ENCODE assay signal across 13 cellular contexts in the genomic region with DNA sequence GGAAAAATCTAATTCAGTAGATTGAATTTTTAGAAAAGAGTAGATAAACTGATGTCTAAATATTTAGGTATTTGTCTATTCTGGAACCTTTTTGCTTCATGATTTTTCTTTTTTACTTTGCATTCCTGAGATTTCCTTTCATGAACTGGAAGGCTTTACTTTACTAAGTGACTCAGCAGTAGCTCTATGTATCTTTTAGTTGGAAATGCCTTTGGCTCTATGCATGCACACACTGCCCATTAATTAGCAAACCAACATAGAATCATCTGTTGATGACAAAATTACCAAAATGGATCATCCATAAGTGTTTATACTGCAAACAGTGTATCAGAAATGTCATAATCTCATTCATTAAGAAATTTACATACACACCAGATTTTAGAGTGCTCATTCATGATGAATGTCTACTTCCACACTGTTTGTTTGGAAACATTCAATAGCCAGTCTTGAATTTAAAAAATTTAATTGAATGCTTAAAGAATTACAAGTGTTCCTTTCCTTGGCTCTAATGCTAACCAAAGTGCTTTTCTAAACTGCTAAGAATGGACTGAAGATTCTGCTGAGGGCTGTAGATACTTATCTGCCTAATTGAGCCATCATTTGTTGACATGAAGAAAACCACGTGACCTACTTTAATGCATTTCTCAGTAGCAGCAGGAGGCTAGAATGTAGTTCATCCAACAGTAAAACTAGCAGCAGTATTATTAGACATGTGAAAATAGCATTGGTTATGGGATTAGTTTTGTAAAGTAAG.
DNase-seq lines count a peak whose midpoint lies in the region; ATAC-seq, FAIRE-seq and TF ChIP-seq lines count a peak whose summit lies in the region.
"Had no signal": no experiment of that assay in that cellular context is flagged by ENCODE, and none has a peak within 500 bp of the region (broad histone marks: within the 10 kb centered on the region; RNA-seq: fewer than 3 reads in every experiment).

No MANE protein-coding gene starts in this region.

- peaks cover 24% of the 10 kb centered on the region for H3K36me3 Mint-ChIP-seq in MCF 10A (ENCODE audit: insufficient read depth, unreplicated experiment)
- peaks cover 17% of the 10 kb centered on the region for H3K36me3 Mint-ChIP-seq in activated T-helper 2 cell treated with anti-CD3 and anti-CD28 coated beads, Interferon-gamma antibody, Interleukin-2, Interleukin-4, amounts not matched to agents 10 μg/mL and 5 μg/mL and 100 μg/mL, durations not matched to agents 14 hours and 24 hours and 36 hours (ENCODE audit: low read depth)

- DNase-seq in T47D (ENCODE audit: low read depth in 1 of 2, low spot score in 1 of 2) (peak; percentile 52 to 78), MCF 10A (ENCODE audit: unreplicated experiment) (no peak), NCI-H2227 (lab: John Stamatoyannopoulos, UW; ENCODE audit: unreplicated experiment) (peak; percentile 13), fibroblast of peridontal ligament (ENCODE audit: extremely low read depth) (peak; percentile 66), upper lobe of right lung (no peak), GM13977 (ENCODE audit: low spot score) (no peak), GM12891 (ENCODE audit: insufficient read length, low spot score) (no peak)
- no peak for DNase-seq in activated T-helper 2 cell treated with anti-CD3 and anti-CD28 coated beads, Interferon-gamma antibody, Interleukin-2, Interleukin-4, amounts not matched to agents 10 μg/mL and 5 μg/mL and 100 μg/mL, durations not matched to agents 14 hours and 24 hours and 36 hours (ENCODE audit: low spot score)
- DNase-seq: activated B cell treated with CpG ODN at 0.5 μM for 24 hours had no signal

- TF ChIP-seq CTCF in MCF 10A (IDR thresholded peaks at IDR 0.05; ENCODE audit: unreplicated experiment) (no peak), upper lobe of right lung (IDR thresholded peaks at IDR 0.05) (no peak), GM13977 (IDR thresholded peaks at IDR 0.05; ENCODE audit: extremely low read depth, insufficient read depth, missing control alignments) (no peak)

- H3K36me3 ChIP-seq in upper lobe of right lung = no peaks in the 10 kb centered on the region

- H3K4me3 ChIP-seq in upper lobe of right lung = no peak overlapping the region
- H3K4me3 ChIP-seq: BLaER1 treated with 17β-estradiol and CSF1 and Interleukin-3, amounts not matched to agents 10 nM and 100 nM had no signal

- no peak for TF ChIP-seq POLR2A in GM12891 (IDR thresholded peaks at IDR 0.05; ENCODE audit: low read depth, low read length)

- BruUV-seq in MCF 10A (replicated peaks; lab: Mats Ljungman, UMichigan) = no TSS peak

- no peak overlapping the region for H3K4me3 Mint-ChIP-seq in MCF 10A (ENCODE audit: unreplicated experiment)
- no peak overlapping the region for H3K4me3 Mint-ChIP-seq in activated T-helper 2 cell treated with anti-CD3 and anti-CD28 coated beads, Interferon-gamma antibody, Interleukin-2, Interleukin-4, amounts not matched to agents 10 μg/mL and 5 μg/mL and 100 μg/mL, durations not matched to agents 14 hours and 24 hours and 36 hours (ENCODE audit: low read depth)
- H3K4me3 Mint-ChIP-seq: activated B cell treated with CpG ODN at 0.5 μM for 24 hours; activated T-helper 17 cell treated with anti-CD3 and anti-CD28 coated beads, Interleukin-2, amount 50 U/mL, for 72 hours; type B pancreatic cell had no signal

- H3K27me3 Mint-ChIP-seq in MCF 10A (ENCODE audit: insufficient read depth, unreplicated experiment) = no peaks in the 10 kb centered on the region
- no peaks in the 10 kb centered on the region for H3K27me3 Mint-ChIP-seq in activated T-helper 2 cell treated with anti-CD3 and anti-CD28 coated beads, Interferon-gamma antibody, Interleukin-2, Interleukin-4, amounts not matched to agents 10 μg/mL and 5 μg/mL and 100 μg/mL, durations not matched to agents 14 hours and 24 hours and 36 hours (ENCODE audit: low read depth)
- H3K27me3 Mint-ChIP-seq: activated B cell treated with CpG ODN at 0.5 μM for 24 hours; activated T-helper 17 cell treated with anti-CD3 and anti-CD28 coated beads, Interleukin-2, amount 50 U/mL, for 72 hours; type B pancreatic cell had no signal

- no peak for FAIRE-seq in GM12891 (lab: Jason Lieb, UNC)
- FAIRE-seq: GM12892 had no signal

- intact Hi-C loops in MCF 10A (cut with micrococcal nuclease) = no loop called here
- intact Hi-C loops in upper lobe of right lung (cut with DNase I) = no loop called here
- intact Hi-C loops in activated T-helper 2 cell treated with anti-CD3 and anti-CD28 coated beads, Interferon-gamma antibody, Interleukin-2, Interleukin-4, amounts not matched to agents 10 μg/mL and 5 μg/mL and 100 μg/mL, durations not matched to agents 14 hours and 24 hours and 36 hours (cut with micrococcal nuclease) = no loop called here

- H3K27ac ChIP-seq in upper lobe of right lung = no peak overlapping the region
- H3K27ac ChIP-seq: BLaER1 treated with 17β-estradiol and CSF1 and Interleukin-3, amounts not matched to agents 10 nM and 100 nM had no signal

- H3K27me3 ChIP-seq in upper lobe of right lung = no peaks in the 10 kb centered on the region
- H3K27me3 ChIP-seq: BLaER1 treated with 17β-estradiol and CSF1 and Interleukin-3, amounts not matched to agents 10 nM and 100 nM had no signal

- CTCF ChIA-PET in MCF 10A (lab: Yijun Ruan, JAX) = interaction anchor here (0.5 to 0.6 kb wide), 2 partner anchors 53 to 776 kb away, joined by 3 read pairs; no protein-coding TSS in a partner anchor

- peaks cover 3% of the 10 kb centered on the region for H3K4me1 ChIP-seq in upper lobe of right lung
- H3K4me1 ChIP-seq: BLaER1 treated with 17β-estradiol and CSF1 and Interleukin-3, amounts not matched to agents 10 nM and 100 nM had no signal

- POLR2A ChIA-PET in MCF 10A (lab: Yijun Ruan, JAX) = interaction anchor here (0.7 to 1.1 kb wide), 2 partner anchors 140 to 150 kb away, joined by 3 to 4 read pairs; no protein-coding TSS in a partner anchor

- H3K9me3 ChIP-seq in upper lobe of right lung = no peaks in the 10 kb centered on the region
- H3K9me3 ChIP-seq: BLaER1 treated with 17β-estradiol and CSF1 and Interleukin-3, amounts not matched to agents 10 nM and 100 nM had no signal

- H3K4me1 Mint-ChIP-seq in MCF 10A (ENCODE audit: insufficient read depth, unreplicated experiment) = peaks cover 17% of the 10 kb centered on the region
- peaks cover 3% of the 10 kb centered on the region for H3K4me1 Mint-ChIP-seq in activated T-helper 2 cell treated with anti-CD3 and anti-CD28 coated beads, Interferon-gamma antibody, Interleukin-2, Interleukin-4, amounts not matched to agents 10 μg/mL and 5 μg/mL and 100 μg/mL, durations not matched to agents 14 hours and 24 hours and 36 hours (ENCODE audit: low read depth)
- H3K4me1 Mint-ChIP-seq: activated B cell treated with CpG ODN at 0.5 μM for 24 hours had no signal

- in situ Hi-C loops in T47D (cut with HindIII; ENCODE audit: low pct_unique_long_range_greater_than_20kb, low sequenced_read_pairs) (no loop called here), GM13977 (cut with MboI; ENCODE audit: low pct_unique_long_range_greater_than_20kb, low sequenced_read_pairs, unreplicated experiment) (no loop called here)

- peak; percentile 65 for ATAC-seq in upper lobe of right lung
- ATAC-seq: activated T-helper 17 cell treated with anti-CD3 and anti-CD28 coated beads, Interleukin-2, amount 50 U/mL, for 72 hours had no signal

- H3K9me3 Mint-ChIP-seq in MCF 10A (ENCODE audit: unreplicated experiment) = no peaks in the 10 kb centered on the region
- no peaks in the 10 kb centered on the region for H3K9me3 Mint-ChIP-seq in activated T-helper 2 cell treated with anti-CD3 and anti-CD28 coated beads, Interferon-gamma antibody, Interleukin-2, Interleukin-4, amounts not matched to agents 10 μg/mL and 5 μg/mL and 100 μg/mL, durations not matched to agents 14 hours and 24 hours and 36 hours
- H3K9me3 Mint-ChIP-seq: activated B cell treated with CpG ODN at 0.5 μM for 24 hours; activated T-helper 17 cell treated with anti-CD3 and anti-CD28 coated beads, Interleukin-2, amount 50 U/mL, for 72 hours had no signal

- no peak overlapping the region for H3K27ac Mint-ChIP-seq in MCF 10A (ENCODE audit: low read depth, unreplicated experiment)
- H3K27ac Mint-ChIP-seq in activated T-helper 2 cell treated with anti-CD3 and anti-CD28 coated beads, Interferon-gamma antibody, Interleukin-2, Interleukin-4, amounts not matched to agents 10 μg/mL and 5 μg/mL and 100 μg/mL, durations not matched to agents 14 hours and 24 hours and 36 hours = no peak overlapping the region
- H3K27ac Mint-ChIP-seq: activated B cell treated with CpG ODN at 0.5 μM for 24 hours; activated T-helper 17 cell treated with anti-CD3 and anti-CD28 coated beads, Interleukin-2, amount 50 U/mL, for 72 hours; type B pancreatic cell had no signal

TF ChIP-seq in GM12891, 5 proteins besides CTCF, POLR2A, EP300 and RAD21:
- TF ChIP-seq POLR2AphosphoS5 (IDR thresholded peaks at IDR 0.05; ENCODE audit: low read depth, low read length) = no peak
- no peak for TF ChIP-seq TAF1 (IDR thresholded peaks at IDR 0.05; ENCODE audit: low read depth, low read length)
- TF ChIP-seq POU2F2 (IDR thresholded peaks at IDR 0.05; ENCODE audit: low read depth, low read length) = no peak
- TF ChIP-seq PAX5 (IDR thresholded peaks at IDR 0.05; ENCODE audit: insufficient read depth, low read length, severe bottlenecking) = no peak
- TF ChIP-seq SPI1 (IDR thresholded peaks at IDR 0.05; ENCODE audit: low read depth, low read length) = no peak

Comparison
In these comparisons a context has a peak if more than half of its experiments do, and no peak if none do; other contexts are left out.
1. DNase-seq: peak in T47D (2 of 2), NCI-H2227 (single experiment) and fibroblast of peridontal ligament (single experiment); none in MCF 10A (single experiment), upper lobe of right lung (single experiment), activated T-helper 2 cell treated with anti-CD3 and anti-CD28 coated beads, Interferon-gamma antibody, Interleukin-2, Interleukin-4, amounts not matched to agents 10 μg/mL and 5 μg/mL and 100 μg/mL, durations not matched to agents 14 hours and 24 hours and 36 hours (single experiment), GM13977 (single experiment) and GM12891 (single experiment).